8 cellular contexts compared by ENCODE assay signal in genomic region chr6:91152824-91153223, GRCh38.
"Had no signal": no experiment of that assay in that cellular context is flagged by ENCODE, and none has a peak within 500 bp of the region (broad histone marks: within the 10 kb centered on the region; RNA-seq: fewer than 3 reads in every experiment).

No MANE protein-coding gene starts in this region.

- H3K4me3 ChIP-seq: K562 had no signal

- H3K27ac ChIP-seq: HL-60, KMS-11 had no signal

- H3K4me2 ChIP-seq: KMS-11 had no signal

- FAIRE-seq: HepG2, HTR-8/SVneo, K562 had no signal

- H3K9ac ChIP-seq: KMS-11 had no signal

- ATAC-seq: HepG2, K562 had no signal

- DNase-seq: IMR-90, KBM-7, KG1 had no signal
